24 cellular contexts compared by ENCODE assay signal in genomic region chr11:102518296-102519094, GRCh38. TPM values are rescaled to one million over a fixed set of nuclear protein-coding genes. Genes with fewer than 3 reads are reported as not detected.
DNase-seq lines count a peak whose midpoint lies in the region; ATAC-seq, FAIRE-seq and TF ChIP-seq lines count a peak whose summit lies in the region.
"Had no signal": no experiment of that assay in that cellular context is flagged by ENCODE, and none has a peak within 500 bp of the region (broad histone marks: within the 10 kb centered on the region; RNA-seq: fewer than 3 reads in every experiment).

No MANE protein-coding gene starts in this region.

- no peaks in the 10 kb centered on the region for H3K27me3 ChIP-seq in DOHH2 (ENCODE audit: control insufficient read depth, low read length)
- peaks cover 2% of the 10 kb centered on the region; the same call in 1 of the 2 replicates for H3K27me3 ChIP-seq in IMR-90 (ENCODE audit: control insufficient read depth, insufficient read depth, low read length)
- peaks cover 4 to 8% of the 10 kb centered on the region in 2 experiments; a peak in 3 of 5 replicates for H3K27me3 ChIP-seq in K562 (ENCODE audit: control insufficient read depth in 2 of 2, insufficient read depth in 2 of 2, low read length in 2 of 2)

- DNase-seq in IMR-90 (no peak), K562 (ENCODE audit: extremely low read depth in 1 of 4, low spot score in 3 of 4) (peak in 2 of 4 experiments; percentile 4 to 10), iPS-NIHi7 (ENCODE audit: extremely low spot score) (peak; percentile 41), SW 1271 (lab: John Stamatoyannopoulos, UW) (no peak), NCI-H446 (lab: John Stamatoyannopoulos, UW) (no peak), UCSD-AML1 (lab: John Stamatoyannopoulos, UW; ENCODE audit: unreplicated experiment) (no peak), OCI-M2 (lab: John Stamatoyannopoulos, UW; ENCODE audit: unreplicated experiment) (no peak)
- DNase-seq: activated CD8-positive, alpha-beta T cell treated with anti-CD3 and anti-CD28 coated beads, Interleukin-2, amount 10 ng/mL, durations not matched to agents 7 days and 5 days; activated gamma-delta T cell; AML-193; DMS 273 treated with DMSO at 0.1 percent for 48 hours; heart right ventricle; left ventricle myocardium superior; natural killer cell; NCI-H187 treated with DMSO at 0.1 percent for 48 hours; NCI-H748 treated with DMSO at 0.1 percent for 48 hours; SHP77; stimulated activated CD4-positive, alpha-beta T cell treated with anti-CD3 and anti-CD28 coated beads, Interleukin-1b, Interleukin-23, amount 100 ng/mL, for 48 hours; stimulated activated CD8-positive, alpha-beta memory T cell treated with anti-CD3 and anti-CD28 coated beads, Interleukin-4, amount 100 ng/mL, for 48 hours; T1000; trophoblast cell had no signal

- H4K8ac ChIP-seq in IMR-90 (ENCODE audit: low read depth in 2 of 2, low read length in 2 of 2) = no peak overlapping the region

- CTCF ChIA-PET in IMR-90 (lab: Yijun Ruan, JAX) = no interaction called here
- CTCF ChIA-PET in K562 (lab: Yijun Ruan, JAX; ENCODE audit: low intra/inter-chr PET ratio) = interaction anchor here (0.6 kb wide), 1 partner anchor 177 kb away, joined by 3 read pairs; no protein-coding TSS in a partner anchor

- no peak overlapping the region for H3K4ac ChIP-seq in IMR-90 (ENCODE audit: low read depth, low read length)

- H3K9me3 ChIP-seq in DOHH2 (ENCODE audit: control insufficient read depth, insufficient read depth, low read length) (no peaks in the 10 kb centered on the region), IMR-90 (ENCODE audit: control insufficient read depth, insufficient read depth, low read length) (no peaks in the 10 kb centered on the region), K562 (replicated peaks; ENCODE audit: control insufficient read depth, insufficient read depth, low read depth, low read length) (no peaks in the 10 kb centered on the region)
- H3K9me3 ChIP-seq: heart right ventricle had no signal

- intact Hi-C loops in IMR-90 (cut with micrococcal nuclease) = no loop called here
- intact Hi-C loops in K562 (cut with micrococcal nuclease) = loop anchor here (5.0 kb wide), 1 partner anchor 231 kb away; no protein-coding TSS in a partner anchor

- POLR2A ChIA-PET in IMR-90 (lab: Charles Lee; ENCODE audit: unreplicated experiment) = no interaction called here
- POLR2A ChIA-PET in K562 (lab: Yijun Ruan, JAX) = interaction anchor here (0.7 kb wide), 1 partner anchor 37 kb away, joined by 3 read pairs; no protein-coding TSS in a partner anchor

- no peak for TF ChIP-seq RAD21 in IMR-90 (IDR thresholded peaks at IDR 0.05; ENCODE audit: low read length)
- TF ChIP-seq RAD21 in K562 (CRISPR knock-in tag; conservative IDR thresholded peaks at IDR 0.05 in 1 of 2, IDR thresholded peaks at IDR 0.05 in 1 of 2) = peak; percentile 36 to 64

- H3K4me2 ChIP-seq in DOHH2 (ENCODE audit: low read length) (no peak overlapping the region), IMR-90 (ENCODE audit: low read depth, low read length) (no peak overlapping the region), K562 (ENCODE audit: insufficient read depth, low read length) (no peak overlapping the region)
- H3K4me2 ChIP-seq: KMS-11 had no signal

- H3K18ac ChIP-seq in IMR-90 (ENCODE audit: low read depth, low read length) = no peak overlapping the region

- H3K9me1 ChIP-seq in IMR-90 (ENCODE audit: insufficient read depth, low read length) (no peaks in the 10 kb centered on the region), K562 (ENCODE audit: control insufficient read depth, insufficient read depth, low read length) (no peaks in the 10 kb centered on the region)

- H3K79me2 ChIP-seq in DOHH2 (ENCODE audit: control insufficient read depth, low read length) = no peaks in the 10 kb centered on the region
- H3K79me2 ChIP-seq in K562 (ENCODE audit: control insufficient read depth, insufficient read depth, low read length) = no peaks in the 10 kb centered on the region

- H3K36me3 ChIP-seq in DOHH2 (ENCODE audit: control insufficient read depth, low read length) (no peaks in the 10 kb centered on the region), IMR-90 (ENCODE audit: control insufficient read depth, insufficient read depth, low read length) (no peaks in the 10 kb centered on the region), K562 (ENCODE audit: control insufficient read depth, insufficient read depth, low read length) (no peaks in the 10 kb centered on the region)
- H3K36me3 ChIP-seq: heart right ventricle had no signal

- H3K27ac ChIP-seq in DOHH2 (ENCODE audit: low read depth, low read length) = no peak overlapping the region
- no peak overlapping the region for H3K27ac ChIP-seq in IMR-90 (ENCODE audit: insufficient read depth, low read length)
- H3K27ac ChIP-seq in K562 (ENCODE audit: extremely low read depth, low read depth, low read length) = no peak overlapping the region
- H3K27ac ChIP-seq: heart right ventricle, KMS-11 had no signal

- H3F3A ChIP-seq in DOHH2 (ENCODE audit: control insufficient read depth, insufficient read depth) = no peaks in the 10 kb centered on the region

- no peak overlapping the region for H2BK20ac ChIP-seq in IMR-90 (ENCODE audit: low read depth, low read length)

- no peak overlapping the region for H2BK120ac ChIP-seq in IMR-90 (ENCODE audit: low read depth, low read length)

- H3K9me2 ChIP-seq in DOHH2 (replicated peaks; ENCODE audit: control insufficient read depth, low read length) = no peaks in the 10 kb centered on the region

- H4K5ac ChIP-seq in IMR-90 (ENCODE audit: low read depth, low read length) = no peak overlapping the region

- H3K56ac ChIP-seq in IMR-90 (ENCODE audit: extremely low read depth, insufficient read depth, low read length) = no peak overlapping the region

- in situ Hi-C loops in IMR-90 (cut with MboI; ENCODE audit: low sequenced_read_pairs) (no loop called here), K562 (cut with MboI) (no loop called here)

- TF ChIP-seq CTCF in DOHH2 (IDR thresholded peaks at IDR 0.05; ENCODE audit: low read depth, low read length, poor library complexity, severe bottlenecking) (peak; percentile 53), IMR-90 (conservative IDR thresholded peaks at IDR 0.05; ENCODE audit: low read depth, low read length) (0 out of 2 replicates have a peak, but pooled peaks have one; percentile 5), K562 (IDR thresholded peaks at IDR 0.05 in 2 of 3, conservative IDR thresholded peaks at IDR 0.05 in 1 of 3; ENCODE audit: insufficient read depth in 2 of 3, low read depth in 1 of 3, low read length in 3 of 3) (peak; percentile 12 to 49 (median 39); a peak in 3 of 6 replicates)

- no peak for FAIRE-seq in K562 (lab: Jason Lieb, UNC)
- FAIRE-seq: endometrium had no signal

- peaks cover 41% of the 10 kb centered on the region for H3K4me1 ChIP-seq in DOHH2 (ENCODE audit: control insufficient read depth, low read length)
- H3K4me1 ChIP-seq in IMR-90 (ENCODE audit: control insufficient read depth, insufficient read depth, low read length) = no peaks in the 10 kb centered on the region
- no peaks in the 10 kb centered on the region for H3K4me1 ChIP-seq in K562 (replicated peaks in 1 of 2; ENCODE audit: control insufficient read depth in 2 of 2, insufficient read depth in 2 of 2, low read length in 2 of 2)
- H3K4me1 ChIP-seq: heart right ventricle had no signal

- dilution Hi-C loops in IMR-90 (cut with HindIII; ENCODE audit: low sequenced_read_pairs, unreplicated experiment) = no loop called here

- TF ChIP-seq POLR2A in IMR-90 (IDR thresholded peaks at IDR 0.05; ENCODE audit: low read depth, low read length) (no peak), K562 (conservative IDR thresholded peaks at IDR 0.05) (no peak)

- no peak for TF ChIP-seq EP300 in K562 (IDR thresholded peaks at IDR 0.05; ENCODE audit: low read length)

- H3K4me3 ChIP-seq in DOHH2 (ENCODE audit: low read length) (no peak overlapping the region), IMR-90 (ENCODE audit: insufficient read depth, low read depth, low read length) (no peak overlapping the region), K562 (no peak overlapping the region)
- H3K4me3 ChIP-seq: heart right ventricle had no signal

- no peak overlapping the region for H2AK5ac ChIP-seq in IMR-90 (ENCODE audit: low read depth, low read length)

- H3K79me1 ChIP-seq in IMR-90 (ENCODE audit: low read depth in 1 of 2, low read length in 2 of 2) = no peaks in the 10 kb centered on the region

- no TSS peak for BruUV-seq in IMR-90 (replicated peaks; lab: Mats Ljungman, UMichigan)
- BruUV-seq in K562 (replicated peaks; lab: Mats Ljungman, UMichigan) = no TSS peak

- no peak overlapping the region for H2BK5ac ChIP-seq in IMR-90 (ENCODE audit: low read depth, low read length, poor library complexity, severe bottlenecking)

- no peak overlapping the region for H2BK15ac ChIP-seq in IMR-90 (ENCODE audit: low read depth, low read length)

- H4K20me1 ChIP-seq in DOHH2 (ENCODE audit: control insufficient read depth, insufficient read depth, low read depth, low read length) (no peaks in the 10 kb centered on the region), IMR-90 (ENCODE audit: insufficient read depth, low read length) (no peaks in the 10 kb centered on the region), K562 (replicated peaks; ENCODE audit: control insufficient read depth, insufficient read depth, low read length) (no peaks in the 10 kb centered on the region)

- H2AFZ ChIP-seq in IMR-90 (replicated peaks; ENCODE audit: low read length, poor library complexity) (no peak overlapping the region), K562 (ENCODE audit: low read depth, low read length) (no peak overlapping the region)

- no peak overlapping the region for H4K91ac ChIP-seq in IMR-90 (ENCODE audit: insufficient read depth, low read depth, low read length)

- H3K9ac ChIP-seq in IMR-90 (ENCODE audit: low read depth, low read length) (no peak overlapping the region), K562 (ENCODE audit: insufficient read depth in 1 of 2, low read depth in 2 of 2, low read length in 2 of 2) (no peak overlapping the region)
- H3K9ac ChIP-seq: KMS-11 had no signal

- no peak overlapping the region for H3K23ac ChIP-seq in IMR-90 (ENCODE audit: low read depth, low read length)

- ATAC-seq in IMR-90 (ENCODE audit: low read depth) (no peak), K562 (no peak)
- ATAC-seq: activated CD8-positive, alpha-beta T cell treated with anti-CD3 and anti-CD28 coated beads, Interleukin-2, amount 10 ng/mL, durations not matched to agents 7 days and 5 days; heart right ventricle; left ventricle myocardium superior; natural killer cell had no signal

- H3K14ac ChIP-seq in IMR-90 (replicated peaks; ENCODE audit: low read depth, low read length) = no peak overlapping the region

- H2AK9ac ChIP-seq in IMR-90 (replicated peaks; ENCODE audit: low read depth, low read length, poor library complexity) = no peak overlapping the region

- 100% methylated on average over 1 of the region's 3 CpGs; no CpG with 5 or more reads in 1 of the 2 experiments for WGBS in IMR-90 (ENCODE audit: extremely low coverage in 2 of 2, insufficient read length in 1 of 2), 2 experiments
- WGBS in K562 (ENCODE audit: insufficient coverage, low coverage, missing lambda C conversion rate) = 0% methylated on average over 3 of the region's 3 CpGs

RNA-seq across cellular contexts. Expression of gene MMP7, which starts 12.1 kb away (rescaled TPM):
- total RNA-seq in IMR-90 (2012; rRNA removed) = not detected in 2 replicates
- not detected in 2 replicates for polyA plus RNA-seq in IMR-90 (2012; rRNA removed)
- polyA plus RNA-seq in IMR-90 (2012; cell fraction: cytosol; rRNA removed) = not detected in 2 replicates
- not detected in 2 replicates for polyA plus RNA-seq in IMR-90 (2012; cell fraction: nucleus; rRNA removed; ENCODE audit: low replicate concordance)
- not detected in 2 replicates for total RNA-seq in K562 (2011; cell fraction: chromatin; rRNA removed; ENCODE audit: low replicate concordance)
- total RNA-seq in K562 (2011; cell fraction: nucleolus; rRNA removed) = not detected in 2 replicates
- not detected in 2 replicates for total RNA-seq in K562 (2011; cell fraction: nucleoplasm; rRNA removed)
- not detected in 2 replicates for total RNA-seq in K562 (2014; rRNA removed)
- not detected in 2 replicates for total RNA-seq in K562 (2014; rRNA removed; fragmentation: Illumina TruSeq; extraction: Trizol)
- not detected in 2 replicates for total RNA-seq in K562 (2015; rRNA removed; fragmentation: Illumina TruSeq; extraction: Trizol)
- 0.13 and 0.31 TPM in 2 replicates for total RNA-seq in K562 (2021)
- polyA plus RNA-seq in K562 (2011; rRNA removed) = not detected in 2 replicates
- not detected in 2 replicates for polyA plus RNA-seq in K562 (2011; cell fraction: cytosol; rRNA removed)
- polyA plus RNA-seq in K562 (2011; cell fraction: nucleus; rRNA removed) = not detected in 2 replicates
- not detected in 2 replicates for polyA plus RNA-seq in K562 (2012)
- not detected in 2 replicates for polyA plus RNA-seq in K562 (2014; fragmentation: Illumina TruSeq; extraction: Trizol)
- not detected for polyA plus RNA-seq in K562 (2014; fragmentation: Nextera tagmentation; extraction: Ambion mirVana)
- polyA plus RNA-seq in K562 (2014; rRNA removed) = not detected in 2 replicates
- polyA minus RNA-seq in K562 (2011; rRNA and poly(A)+ RNA removed) = not detected in 2 replicates
- not detected in 2 replicates for polyA minus RNA-seq in K562 (2011; cell fraction: cytosol; rRNA and poly(A)+ RNA removed)
- not detected in 2 replicates for polyA minus RNA-seq in K562 (2011; cell fraction: nucleus; rRNA and poly(A)+ RNA removed)
- total RNA-seq: activated CD8-positive, alpha-beta T cell treated with anti-CD3 and anti-CD28 coated beads, Interleukin-2, amount 10 ng/mL, durations not matched to agents 7 days and 5 days; left ventricle myocardium superior; natural killer cell had no signal
